ENCODE assay signal across 14 cellular contexts in genomic region chr19:39449116-39449797, GRCh38. TPM values are rescaled to one million over a fixed set of nuclear protein-coding genes. Genes with fewer than 3 reads are reported as not detected.
DNase-seq lines count a peak whose midpoint lies in the region; ATAC-seq and TF ChIP-seq lines count a peak whose summit lies in the region.
"Had no signal": no experiment of that assay in that cellular context is flagged by ENCODE, and none has a peak within 500 bp of the region (broad histone marks: within the 10 kb centered on the region; RNA-seq: fewer than 3 reads in every experiment).

No MANE protein-coding gene starts in this region.

- peaks cover 51% of the 10 kb centered on the region for H3K4me1 ChIP-seq in CD8-positive, alpha-beta memory T cell (ENCODE audit: insufficient read depth, low read length)
- H3K4me1 ChIP-seq in thyroid gland, result peaks cover 19 to 25% of the 10 kb centered on the region in 2 donors

- CTCF ChIA-PET in CD8-positive, alpha-beta memory T cell (lab: Charles Lee), result no interaction called here

- H3K9me3 Mint-ChIP-seq in CD8-positive, alpha-beta memory T cell, result no peaks in the 10 kb centered on the region
- no peaks in the 10 kb centered on the region for H3K9me3 Mint-ChIP-seq in IgD-negative memory B cell
- no peaks in the 10 kb centered on the region for H3K9me3 Mint-ChIP-seq in activated naive CD4-positive, alpha-beta T cell treated with anti-CD3 and anti-CD28 coated beads, Interleukin-2, amount 50 U/mL, for 72 hours
- no peaks in the 10 kb centered on the region for H3K9me3 Mint-ChIP-seq in natural killer cell treated with Interleukin-12 subunit alpha and Interleukin-12 subunit beta and Interleukin-15 and Interleukin-18, amount 100 ng/mL, for 72 hours

- H3K4me3 ChIP-seq in CD8-positive, alpha-beta memory T cell (ENCODE audit: low read length), result no peak overlapping the region
- no peak overlapping the region for H3K4me3 ChIP-seq in thyroid gland (replicated peaks in 1 of 3)
- H3K4me3 ChIP-seq: tibial nerve had no signal

- intact Hi-C loops in thyroid gland (cut with DNase I), result loop anchor here (10.0 kb wide), 1 partner anchor 86 kb away; the partner anchor contains the start of gene EID2B

- H3K4me3 Mint-ChIP-seq in CD8-positive, alpha-beta memory T cell, result peak overlapping the region; percentile 60 to 100 (median 72)
- H3K4me3 Mint-ChIP-seq in IgD-negative memory B cell, result peak overlapping the region; percentile 21 to 89 (median 46)
- peak overlapping the region; percentile 93 for H3K4me3 Mint-ChIP-seq in natural killer cell treated with Interleukin-12 subunit alpha and Interleukin-12 subunit beta and Interleukin-15 and Interleukin-18, amount 100 ng/mL, for 72 hours

- POLR2A ChIA-PET in CD8-positive, alpha-beta memory T cell (lab: Charles Lee), result no interaction called here

- TF ChIP-seq CTCF in thyroid gland (IDR thresholded peaks at IDR 0.05), result no peak

- no peak for DNase-seq in CD8-positive, alpha-beta memory T cell
- DNase-seq in activated naive CD4-positive, alpha-beta T cell treated with anti-CD3 and anti-CD28 coated beads, Interleukin-2, amount 50 U/mL, for 72 hours (ENCODE audit: low spot score in 2 of 2), result no peak
- no peak for DNase-seq in natural killer cell treated with Interleukin-12 subunit alpha and Interleukin-12 subunit beta and Interleukin-15 and Interleukin-18, amount 100 ng/mL, for 72 hours (ENCODE audit: low spot score)
- DNase-seq in thyroid gland (no peak), DMS153 (lab: John Stamatoyannopoulos, UW) (no peak), COLO829 (ENCODE audit: low spot score) (no peak)
- DNase-seq: anterior cingulate cortex, dermis blood vessel endothelial cell, hippocampal formation, left colon, NCI-H1048, NCI-H2171 had no signal

- H3K27ac Mint-ChIP-seq in CD8-positive, alpha-beta memory T cell, result peak overlapping the region; percentile 82 to 100 (median 89)
- H3K27ac Mint-ChIP-seq in IgD-negative memory B cell, result peak overlapping the region; percentile 36 to 94 (median 80)
- peak overlapping the region; percentile 97 to 99 for H3K27ac Mint-ChIP-seq in activated naive CD4-positive, alpha-beta T cell treated with anti-CD3 and anti-CD28 coated beads, Interleukin-2, amount 50 U/mL, for 72 hours
- H3K27ac Mint-ChIP-seq in natural killer cell treated with Interleukin-12 subunit alpha and Interleukin-12 subunit beta and Interleukin-15 and Interleukin-18, amount 100 ng/mL, for 72 hours, result peak overlapping the region; percentile 95 to 96

- no peaks in the 10 kb centered on the region for H3K27me3 ChIP-seq in CD8-positive, alpha-beta memory T cell (ENCODE audit: insufficient read depth, low read length, poor library complexity, severe bottlenecking)
- H3K27me3 ChIP-seq in thyroid gland, result no peaks in the 10 kb centered on the region
- H3K27me3 ChIP-seq: tibial nerve had no signal

- H3K9me3 ChIP-seq in CD8-positive, alpha-beta memory T cell (ENCODE audit: low read length), result no peaks in the 10 kb centered on the region
- no peaks in the 10 kb centered on the region for H3K9me3 ChIP-seq in thyroid gland
- H3K9me3 ChIP-seq: tibial nerve had no signal

- no peaks in the 10 kb centered on the region for H3K27me3 Mint-ChIP-seq in CD8-positive, alpha-beta memory T cell
- no peaks in the 10 kb centered on the region for H3K27me3 Mint-ChIP-seq in IgD-negative memory B cell
- no peaks in the 10 kb centered on the region for H3K27me3 Mint-ChIP-seq in natural killer cell treated with Interleukin-12 subunit alpha and Interleukin-12 subunit beta and Interleukin-15 and Interleukin-18, amount 100 ng/mL, for 72 hours

- no peak for ATAC-seq in activated naive CD4-positive, alpha-beta T cell treated with anti-CD3 and anti-CD28 coated beads, Interleukin-2, amount 50 U/mL, for 72 hours
- no peak for ATAC-seq in natural killer cell treated with Interleukin-12 subunit alpha and Interleukin-12 subunit beta and Interleukin-15 and Interleukin-18, amount 100 ng/mL, for 72 hours
- ATAC-seq: left colon had no signal

- peaks cover 0 to 71% (median 14%) of the 10 kb centered on the region in 3 donors for H3K36me3 Mint-ChIP-seq in CD8-positive, alpha-beta memory T cell
- H3K36me3 Mint-ChIP-seq in IgD-negative memory B cell, result no peaks in the 10 kb centered on the region
- H3K36me3 Mint-ChIP-seq in activated naive CD4-positive, alpha-beta T cell treated with anti-CD3 and anti-CD28 coated beads, Interleukin-2, amount 50 U/mL, for 72 hours, result peaks cover 42 to 78% of the 10 kb centered on the region in 2 donors
- H3K36me3 Mint-ChIP-seq in natural killer cell treated with Interleukin-12 subunit alpha and Interleukin-12 subunit beta and Interleukin-15 and Interleukin-18, amount 100 ng/mL, for 72 hours, result peaks cover 17% of the 10 kb centered on the region

- peaks cover 71 to 88% (median 81%) of the 10 kb centered on the region in 3 donors for H3K4me1 Mint-ChIP-seq in CD8-positive, alpha-beta memory T cell
- peaks cover 43 to 60% (median 49%) of the 10 kb centered on the region in 3 donors for H3K4me1 Mint-ChIP-seq in IgD-negative memory B cell
- H3K4me1 Mint-ChIP-seq in natural killer cell treated with Interleukin-12 subunit alpha and Interleukin-12 subunit beta and Interleukin-15 and Interleukin-18, amount 100 ng/mL, for 72 hours (ENCODE audit: low read depth in 2 of 2), result peaks cover 54 to 67% of the 10 kb centered on the region in 2 donors

- no peak overlapping the region for H3K27ac ChIP-seq in CD8-positive, alpha-beta memory T cell (ENCODE audit: low read depth, low read length)
- no peak overlapping the region for H3K27ac ChIP-seq in thyroid gland
- H3K27ac ChIP-seq: tibial nerve had no signal

- no peak for TF ChIP-seq POLR2A in thyroid gland (IDR thresholded peaks at IDR 0.05)

- 79 to 88% methylated on average over 8 of the region's 8 CpGs for WGBS in thyroid gland, 2 donors

- H3K36me3 ChIP-seq in CD8-positive, alpha-beta memory T cell (ENCODE audit: insufficient read depth, low read length), result peaks cover 5% of the 10 kb centered on the region
- H3K36me3 ChIP-seq in thyroid gland, result peaks cover 5 to 8% of the 10 kb centered on the region in 2 donors

RNA-seq across cellular contexts. Expression of gene SUPT5H, which starts 3.9 kb away (rescaled TPM):
- total RNA-seq in CD8-positive, alpha-beta memory T cell, result 100 to 1,000 TPM; 190 to 196 TPM
- 115 TPM for polyA plus RNA-seq in CD8-positive, alpha-beta memory T cell
- polyA plus RNA-seq in IgD-negative memory B cell, result 111 TPM
- 100 to 1,000 TPM; 197 to 211 TPM for total RNA-seq in activated naive CD4-positive, alpha-beta T cell treated with anti-CD3 and anti-CD28 coated beads, Interleukin-2, amount 50 U/mL, for 72 hours
- 100 to 1,000 TPM; 164 to 192 TPM for total RNA-seq in natural killer cell treated with Interleukin-12 subunit alpha and Interleukin-12 subunit beta and Interleukin-15 and Interleukin-18, amount 100 ng/mL, for 72 hours
- 100 to 1,000 TPM in 2 of 4 donors, 10 to 100 TPM in 2; 93.6 to 203 (median 116) TPM for total RNA-seq in thyroid gland

RNA-seq across cellular contexts. Expression of gene RPS16, which starts 13.5 kb away (rescaled TPM):
- total RNA-seq in CD8-positive, alpha-beta memory T cell, result 1,000 to 10,000 TPM; 2,654 to 2,668 TPM
- polyA plus RNA-seq in CD8-positive, alpha-beta memory T cell, result 1,795 TPM
- 2,255 TPM for polyA plus RNA-seq in IgD-negative memory B cell
- total RNA-seq in activated naive CD4-positive, alpha-beta T cell treated with anti-CD3 and anti-CD28 coated beads, Interleukin-2, amount 50 U/mL, for 72 hours, result 1,000 to 10,000 TPM; 3,128 to 3,624 TPM
- 1,000 to 10,000 TPM; 1,544 to 1,854 TPM for total RNA-seq in natural killer cell treated with Interleukin-12 subunit alpha and Interleukin-12 subunit beta and Interleukin-15 and Interleukin-18, amount 100 ng/mL, for 72 hours
- 1,000 to 10,000 TPM in 2 of 4 donors, 100 to 1,000 TPM in 2; 919 to 2,686 (median 1,277) TPM for total RNA-seq in thyroid gland

RNA-seq across cellular contexts. Expression of gene TIMM50, which starts 31.4 kb away (rescaled TPM):
- 100 to 1,000 TPM; 131 to 137 TPM for total RNA-seq in CD8-positive, alpha-beta memory T cell
- 47.3 TPM for polyA plus RNA-seq in CD8-positive, alpha-beta memory T cell
- polyA plus RNA-seq in IgD-negative memory B cell, result 56.8 TPM
- total RNA-seq in activated naive CD4-positive, alpha-beta T cell treated with anti-CD3 and anti-CD28 coated beads, Interleukin-2, amount 50 U/mL, for 72 hours, result 10 to 100 TPM; 71.2 to 84.8 TPM
- total RNA-seq in natural killer cell treated with Interleukin-12 subunit alpha and Interleukin-12 subunit beta and Interleukin-15 and Interleukin-18, amount 100 ng/mL, for 72 hours, result 100 to 1,000 TPM in 1 of 2 donors, 10 to 100 TPM in 1; 74.0 to 133 TPM
- total RNA-seq in thyroid gland, result 10 to 100 TPM; 74.4 to 86.5 (median 84.5) TPM

RNA-seq across cellular contexts. Expression of gene PLEKHG2, which starts 36.8 kb away (rescaled TPM):
- 10 to 100 TPM; 35.2 to 36.4 TPM for total RNA-seq in CD8-positive, alpha-beta memory T cell
- 4.0 TPM for polyA plus RNA-seq in CD8-positive, alpha-beta memory T cell
- 6.5 TPM for polyA plus RNA-seq in IgD-negative memory B cell
- total RNA-seq in activated naive CD4-positive, alpha-beta T cell treated with anti-CD3 and anti-CD28 coated beads, Interleukin-2, amount 50 U/mL, for 72 hours, result 10 to 100 TPM; 52.4 to 55.6 TPM
- total RNA-seq in natural killer cell treated with Interleukin-12 subunit alpha and Interleukin-12 subunit beta and Interleukin-15 and Interleukin-18, amount 100 ng/mL, for 72 hours, result 10 to 100 TPM; 30.8 to 68.1 TPM
- 10 to 100 TPM in 2 of 4 donors, 1 to 10 TPM in 2; 8.2 to 29.1 (median 10.7) TPM for total RNA-seq in thyroid gland

RNA-seq across cellular contexts. Expression of gene ZFP36, which starts 42.6 kb away (rescaled TPM):
- 10 to 100 TPM; 32.8 to 36.4 TPM for total RNA-seq in CD8-positive, alpha-beta memory T cell
- 355 TPM for polyA plus RNA-seq in CD8-positive, alpha-beta memory T cell
- 579 TPM for polyA plus RNA-seq in IgD-negative memory B cell
- total RNA-seq in activated naive CD4-positive, alpha-beta T cell treated with anti-CD3 and anti-CD28 coated beads, Interleukin-2, amount 50 U/mL, for 72 hours, result 100 to 1,000 TPM in 1 of 2 donors, 10 to 100 TPM in 1; 59.7 to 183 TPM
- 10 to 100 TPM; 11.2 to 27.8 TPM for total RNA-seq in natural killer cell treated with Interleukin-12 subunit alpha and Interleukin-12 subunit beta and Interleukin-15 and Interleukin-18, amount 100 ng/mL, for 72 hours
- total RNA-seq in thyroid gland, result 100 to 1,000 TPM in 1 of 4 donors, 10 to 100 TPM in 3; 32.4 to 109 (median 62.4) TPM
